21 cellular contexts compared by ENCODE assay signal in the genomic region with DNA sequence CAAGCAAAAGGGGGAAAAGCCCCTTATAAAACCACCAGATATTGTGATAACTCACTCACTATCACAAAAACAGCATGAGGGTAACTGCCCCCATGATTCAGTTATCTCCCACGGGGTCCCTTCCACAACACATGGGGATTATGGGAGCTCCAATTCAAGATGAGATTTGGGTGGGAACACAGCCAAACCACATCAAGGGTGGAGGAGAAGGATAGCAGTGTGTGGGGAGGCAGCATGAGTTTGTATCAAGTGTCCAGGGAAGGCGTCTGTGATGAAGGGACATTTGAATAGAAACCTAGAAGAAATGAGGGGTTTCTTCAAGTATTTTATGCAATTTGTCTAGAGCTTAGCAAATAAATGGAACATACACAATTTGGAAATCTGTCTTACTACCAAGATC.
"Had no signal": no experiment of that assay in that cellular context is flagged by ENCODE, and none has a peak within 500 bp of the region (broad histone marks: within the 10 kb centered on the region; RNA-seq: fewer than 3 reads in every experiment).

No MANE protein-coding gene starts in this region.

- H3K4me3 Mint-ChIP-seq: activated CD8-positive, alpha-beta T cell treated with anti-CD3 and anti-CD28 coated beads for 36 hours; activated naive CD4-positive, alpha-beta T cell treated with anti-CD3 and anti-CD28 coated beads, Interleukin-2, amount 50 U/mL, for 24 hours; activated T-cell treated with anti-CD3 and anti-CD28 coated beads, Interleukin-2, amount 50 U/mL, for 4 hours; nephron; type B pancreatic cell; WTC11 had no signal

- ATAC-seq: activated CD8-positive, alpha-beta T cell treated with anti-CD3 and anti-CD28 coated beads for 36 hours; activated T-cell treated with anti-CD3 and anti-CD28 coated beads, Interleukin-2, amount 50 U/mL, for 4 hours; esophagus mucosa; stimulated activated naive CD8-positive, alpha-beta T cell treated with anti-CD3 and anti-CD28 coated beads, Interleukin-15, Interleukin-2, amounts not matched to agents 100 U/mL and 50 U/mL, for 24 hours; WTC11 had no signal

- DNase-seq: activated CD4-positive, alpha-beta T cell treated with anti-CD3 and anti-CD28 coated beads for 4 hours; activated CD8-positive, alpha-beta T cell treated with anti-CD3 and anti-CD28 coated beads for 36 hours; activated effector memory CD4-positive, alpha-beta T cell treated with anti-CD3 and anti-CD28 coated beads, Interleukin-2, amount 50 U/mL, for 16 hours; activated T-cell treated with anti-CD3 and anti-CD28 coated beads, Interleukin-2, amount 50 U/mL, for 4 hours; adrenal gland; caudate nucleus; hypothalamus; left ventricle myocardium superior; occipital lobe; right cardiac atrium; small intestine; stimulated activated CD4-positive, alpha-beta T cell treated with anti-CD3 and anti-CD28 coated beads, Interleukin-4, amount 100 ng/mL, for 4 hours; stimulated activated CD8-positive, alpha-beta memory T cell treated with anti-CD3 and anti-CD28 coated beads, Interleukin-4, amount 100 ng/mL, for 48 hours; stimulated activated naive CD8-positive, alpha-beta T cell treated with anti-CD3 and anti-CD28 coated beads, Interleukin-15, Interleukin-2, amounts not matched to agents 100 U/mL and 50 U/mL, for 24 hours; T1000 had no signal

- H3K4me1 ChIP-seq: prostate gland had no signal

- H3K4me3 ChIP-seq: adrenal gland, prostate gland had no signal

- H3K9me3 Mint-ChIP-seq: activated naive CD4-positive, alpha-beta T cell treated with anti-CD3 and anti-CD28 coated beads, Interleukin-2, amount 50 U/mL, for 24 hours; nephron; type B pancreatic cell; WTC11 had no signal

- H3K36me3 ChIP-seq: adrenal gland, prostate gland had no signal

- H3K36me3 Mint-ChIP-seq: type B pancreatic cell, WTC11 had no signal

- H3K27me3 Mint-ChIP-seq: activated CD8-positive, alpha-beta T cell treated with anti-CD3 and anti-CD28 coated beads for 36 hours; activated naive CD4-positive, alpha-beta T cell treated with anti-CD3 and anti-CD28 coated beads, Interleukin-2, amount 50 U/mL, for 24 hours; type B pancreatic cell had no signal

- H3K9me3 ChIP-seq: adrenal gland, prostate gland had no signal

- H3K27ac ChIP-seq: prostate gland had no signal

- H3K27ac Mint-ChIP-seq: activated CD8-positive, alpha-beta T cell treated with anti-CD3 and anti-CD28 coated beads for 36 hours; activated naive CD4-positive, alpha-beta T cell treated with anti-CD3 and anti-CD28 coated beads, Interleukin-2, amount 50 U/mL, for 24 hours; nephron; type B pancreatic cell; WTC11 had no signal
